ENCODE assay signal across 27 cellular contexts in the genomic region with DNA sequence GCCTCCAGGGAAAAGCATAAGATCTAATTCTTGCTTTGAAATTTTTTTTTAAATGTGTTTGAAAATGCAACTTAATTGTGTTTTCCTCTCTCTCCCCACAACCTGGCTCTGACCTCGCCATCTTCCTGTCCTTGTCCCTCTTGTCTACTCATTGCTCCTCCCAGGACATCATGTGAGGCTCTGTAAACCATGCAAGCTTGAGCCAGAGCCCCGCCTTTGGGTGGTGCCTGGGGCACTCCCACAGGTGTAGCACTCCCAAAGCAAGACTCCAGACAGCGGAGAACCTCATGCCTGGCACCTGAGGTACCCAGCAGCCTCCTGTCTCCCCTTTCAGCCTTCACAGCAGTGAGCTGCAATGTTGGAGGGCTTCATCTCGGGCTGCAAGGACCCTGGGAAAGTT. TPM values are rescaled to one million over a fixed set of nuclear protein-coding genes. Genes with fewer than 3 reads are reported as not detected.
A peak's percentile ranks its signal among the peaks of the same experiment; 100 is the strongest.
DNase-seq lines count a peak whose midpoint lies in the region; FAIRE-seq and TF ChIP-seq lines count a peak whose summit lies in the region.
"Had no signal": no experiment of that assay in that cellular context is flagged by ENCODE, and none has a peak within 500 bp of the region (broad histone marks: within the 10 kb centered on the region; RNA-seq: fewer than 3 reads in every experiment).

No MANE protein-coding gene starts in this region.

- POLR2A ChIA-PET in MCF 10A (lab: Yijun Ruan, JAX) = interaction anchor here (1.0 kb wide), 1 partner anchor 45 kb away, joined by 3 read pairs; a partner anchor contains a TSS

- H3K4me3 ChIP-seq in breast epithelium (no peak overlapping the region), colonic mucosa (no peak overlapping the region)
- H3K4me3 ChIP-seq: gastrocnemius medialis, sigmoid colon had no signal

- no peak for TF ChIP-seq CTCF in MCF 10A (IDR thresholded peaks at IDR 0.05; ENCODE audit: unreplicated experiment)
- TF ChIP-seq CTCF in breast epithelium (IDR thresholded peaks at IDR 0.05) = no peak
- no peak for TF ChIP-seq CTCF in colonic mucosa (IDR thresholded peaks at IDR 0.05)

- H3K27ac Mint-ChIP-seq in MCF 10A (ENCODE audit: low read depth, unreplicated experiment) = no peak overlapping the region
- H3K27ac Mint-ChIP-seq: activated naive CD8-positive, alpha-beta T cell; memory B cell; natural killer cell; stimulated activated naive B cell treated with anti-CD40 and anti-IgM and Interleukin-4, amounts not matched to agents 10 μg/mL and 1 μg/mL and 100 μg/mL, for 72 hours; T-helper 1 cell treated with Interleukin-12 subunit alpha and Interleukin-12 subunit beta and Interleukin-4 antibody, amounts not matched to agents 30 μg/mL and 1 μg/mL, for 36 hours had no signal

- H3K4me1 ChIP-seq in breast epithelium = no peaks in the 10 kb centered on the region
- peaks cover 4% of the 10 kb centered on the region for H3K4me1 ChIP-seq in colonic mucosa
- H3K4me1 ChIP-seq: gastrocnemius medialis, sigmoid colon had no signal

- FAIRE-seq in HTR-8/SVneo (lab: Jason Lieb, UNC) = no peak

- intact Hi-C loops in MCF 10A (cut with micrococcal nuclease) = no loop called here
- intact Hi-C loops in breast epithelium (cut with DNase I; ENCODE audit: low total_unique reads) = no loop called here
- intact Hi-C loops in colonic mucosa (cut with DNase I) = no loop called here
- intact Hi-C loops in head of caudate nucleus (cut with DNase I) = no loop called here

- H3K9me3 ChIP-seq in breast epithelium (no peaks in the 10 kb centered on the region), colonic mucosa (no peaks in the 10 kb centered on the region)
- H3K9me3 ChIP-seq: gastrocnemius medialis, sigmoid colon had no signal

- peaks cover 6% of the 10 kb centered on the region for H3K4me1 Mint-ChIP-seq in MCF 10A (ENCODE audit: insufficient read depth, unreplicated experiment)
- H3K4me1 Mint-ChIP-seq: memory B cell had no signal

- H3K36me3 Mint-ChIP-seq in MCF 10A (ENCODE audit: insufficient read depth, unreplicated experiment) = no peaks in the 10 kb centered on the region
- H3K36me3 Mint-ChIP-seq: activated naive CD8-positive, alpha-beta T cell; CD8-positive, alpha-beta memory T cell; memory B cell; natural killer cell; stimulated activated naive B cell treated with anti-CD40 and anti-IgM and Interleukin-4, amounts not matched to agents 10 μg/mL and 1 μg/mL and 100 μg/mL, for 72 hours had no signal

- TF ChIP-seq EP300 in Ishikawa (IDR thresholded peaks at IDR 0.05; ENCODE audit: borderline replicate concordance) = no peak

- H3K27ac ChIP-seq in breast epithelium (no peak overlapping the region), colonic mucosa (peak overlapping the region; percentile 20)
- H3K27ac ChIP-seq: brain microvascular endothelial cell, gastrocnemius medialis, sigmoid colon had no signal

- CTCF ChIA-PET in MCF 10A (lab: Yijun Ruan, JAX) = interaction anchor here (1.5 to 1.9 kb wide), 4 partner anchors 19 to 37 kb away, joined by 3 to 8 read pairs (median 4); no protein-coding TSS in a partner anchor

- TF ChIP-seq POLR2A in breast epithelium (IDR thresholded peaks at IDR 0.05) = no peak

- no peaks in the 10 kb centered on the region for H3K36me3 ChIP-seq in breast epithelium
- H3K36me3 ChIP-seq in colonic mucosa = no peaks in the 10 kb centered on the region
- H3K36me3 ChIP-seq: brain microvascular endothelial cell, gastrocnemius medialis, sigmoid colon had no signal

- H3K4me3 Mint-ChIP-seq in MCF 10A (ENCODE audit: unreplicated experiment) = no peak overlapping the region
- H3K4me3 Mint-ChIP-seq: activated naive CD8-positive, alpha-beta T cell; CD8-positive, alpha-beta memory T cell; memory B cell; natural killer cell; stimulated activated naive B cell treated with anti-CD40 and anti-IgM and Interleukin-4, amounts not matched to agents 10 μg/mL and 1 μg/mL and 100 μg/mL, for 72 hours; T-helper 1 cell treated with Interleukin-12 subunit alpha and Interleukin-12 subunit beta and Interleukin-4 antibody, amounts not matched to agents 30 μg/mL and 1 μg/mL, for 36 hours had no signal

- no TSS peak for BruUV-seq in MCF 10A (replicated peaks; lab: Mats Ljungman, UMichigan)

- peak overlapping the region in 1 of 2 donors; percentile 28 for H3K9ac ChIP-seq in colonic mucosa (ENCODE audit: low read depth in 2 of 2, low read length in 2 of 2)

- no peaks in the 10 kb centered on the region for H3K27me3 Mint-ChIP-seq in MCF 10A (ENCODE audit: insufficient read depth, unreplicated experiment)
- H3K27me3 Mint-ChIP-seq: activated naive CD8-positive, alpha-beta T cell; CD8-positive, alpha-beta memory T cell; memory B cell had no signal

- H3K9me3 Mint-ChIP-seq in MCF 10A (ENCODE audit: unreplicated experiment) = no peaks in the 10 kb centered on the region
- H3K9me3 Mint-ChIP-seq: CD8-positive, alpha-beta memory T cell; memory B cell; natural killer cell; stimulated activated naive B cell treated with anti-CD40 and anti-IgM and Interleukin-4, amounts not matched to agents 10 μg/mL and 1 μg/mL and 100 μg/mL, for 72 hours; T-helper 1 cell treated with Interleukin-12 subunit alpha and Interleukin-12 subunit beta and Interleukin-4 antibody, amounts not matched to agents 30 μg/mL and 1 μg/mL, for 36 hours had no signal

- peak; percentile 27 for DNase-seq in MCF 10A (ENCODE audit: unreplicated experiment)
- DNase-seq in breast epithelium (ENCODE audit: low spot score in 2 of 2) = no peak
- peak; percentile 89 for DNase-seq in colonic mucosa
- DNase-seq in COLO829 (ENCODE audit: low spot score) = no peak
- no peak for DNase-seq in HTR-8/SVneo (ENCODE audit: insufficient read length, low spot score)
- DNase-seq in head of caudate nucleus = no peak
- DNase-seq: activated CD4-positive, alpha-beta T cell treated with anti-CD3 and anti-CD28 coated beads, Interleukin-2, amount 50 U/mL, for 48 hours; activated T-cell treated with anti-CD3 and anti-CD28 coated beads, Interleukin-2, amount 50 U/mL, for 1 hour; brain microvascular endothelial cell; CD8-positive, alpha-beta memory T cell; EL; gastrocnemius medialis; HCEC 1CT; KBM-7; kidney glomerular epithelial cell; natural killer cell; NCI-H2081 treated with DMSO at 0.1 percent for 48 hours; NCI-H526 treated with DMSO at 0.1 percent for 48 hours; posterior cingulate gyrus; sigmoid colon; stimulated activated naive B cell treated with anti-CD40 and anti-IgM and Interleukin-4, amounts not matched to agents 10 μg/mL and 1 μg/mL and 100 μg/mL, for 72 hours had no signal

- no peak for TF ChIP-seq RAD21 in Ishikawa (IDR thresholded peaks at IDR 0.05; ENCODE audit: low read depth)

- H3K27me3 ChIP-seq in breast epithelium (peaks cover 0 to 17% of the 10 kb centered on the region in 2 donors), colonic mucosa (no peaks in the 10 kb centered on the region)
- H3K27me3 ChIP-seq: brain microvascular endothelial cell, gastrocnemius medialis had no signal

TF ChIP-seq in Ishikawa, 13 proteins besides CTCF, POLR2A, EP300 and RAD21:
- TF ChIP-seq CEBPB (IDR thresholded peaks at IDR 0.05) = no peak
- TF ChIP-seq, protein P1, sequence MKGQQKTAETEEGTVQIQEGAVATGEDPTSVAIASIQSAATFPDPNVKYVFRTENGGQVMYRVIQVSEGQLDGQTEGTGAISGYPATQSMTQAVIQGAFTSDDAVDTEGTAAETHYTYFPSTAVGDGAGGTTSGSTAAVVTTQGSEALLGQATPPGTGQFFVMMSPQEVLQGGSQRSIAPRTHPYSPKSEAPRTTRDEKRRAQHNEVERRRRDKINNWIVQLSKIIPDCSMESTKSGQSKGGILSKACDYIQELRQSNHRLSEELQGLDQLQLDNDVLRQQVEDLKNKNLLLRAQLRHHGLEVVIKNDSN (IDR thresholded peaks at IDR 0.05) = 0 out of 2 replicates have a peak, but pooled peaks have one; percentile 33

RNA-seq across cellular contexts. Expression of a gene that starts 9.8 kb away (rescaled TPM):
- total RNA-seq in MCF 10A (2022) (not detected in 2 replicates), breast epithelium (under 1 TPM; 0.15 to 0.66 (median 0.16) TPM), colonic mucosa (100 to 1,000 TPM in 1 of 2 donors, 10 to 100 TPM in 1; 99.3 to 105 TPM)

RNA-seq across cellular contexts. Expression of a gene that starts 10.9 kb away (rescaled TPM):
- total RNA-seq in MCF 10A (2022) (not detected in 2 replicates), breast epithelium (1 to 10 TPM in 1 of 3 donors, not detected in 2; 1.3 TPM), colonic mucosa (100 to 1,000 TPM; 515 to 560 TPM)
- total RNA-seq: CD8-positive, alpha-beta memory T cell; dermis microvascular lymphatic vessel endothelial cell; epithelial cell of proximal tubule; natural killer cell; sigmoid colon had no signal

RNA-seq across cellular contexts. Expression of a gene that starts 40.8 kb away (rescaled TPM):
- total RNA-seq in MCF 10A (2022) = not detected in 2 replicates
- total RNA-seq in breast epithelium = not detected
- not detected for total RNA-seq in colonic mucosa
- total RNA-seq: CD8-positive, alpha-beta memory T cell; dermis microvascular lymphatic vessel endothelial cell; epithelial cell of proximal tubule; gastrocnemius medialis; natural killer cell; sigmoid colon had no signal

RNA-seq across cellular contexts. Expression of a gene that starts 45.2 kb away (rescaled TPM):
- total RNA-seq in MCF 10A (2022) = 272 and 389 TPM in 2 replicates
- total RNA-seq in breast epithelium = 100 to 1,000 TPM; 118 to 161 (median 133) TPM
- total RNA-seq in colonic mucosa = 100 to 1,000 TPM; 284 to 404 TPM

RNA-seq across cellular contexts. Expression of a gene that starts 56.8 kb away (rescaled TPM):
- total RNA-seq in MCF 10A (2022) (not detected in 2 replicates), breast epithelium (not detected), colonic mucosa (not detected)
- total RNA-seq: CD8-positive, alpha-beta memory T cell; dermis microvascular lymphatic vessel endothelial cell; epithelial cell of proximal tubule; gastrocnemius medialis; natural killer cell; sigmoid colon had no signal

Comparison
In these comparisons a context has a peak if more than half of its experiments do, and no peak if none do; other contexts are left out.
1. DNase-seq: peak in MCF 10A (single experiment) and colonic mucosa (single experiment); none in breast epithelium (0 of 2), COLO829 (single experiment), HTR-8/SVneo (single experiment) and head of caudate nucleus (0 of 42).
2. RNA of a gene that starts 9.8 kb away (total RNA-seq): 99.3 to 105 TPM in colonic mucosa; 0.15 to 0.66 TPM in breast epithelium and not detected in MCF 10A; every median in the first group is over 10 times any median in the second.
3. RNA of a gene that starts 10.9 kb away (total RNA-seq): 515 to 560 TPM in colonic mucosa; not detected in MCF 10A and 1.3 TPM in breast epithelium; every median in the first group is over 100 times any median in the second.